Comparison of ENCODE assay signal across 1 cellular context in genomic region chr19:48637449-48637947, GRCh38.
TF ChIP-seq lines count a peak whose summit lies in the region.

No MANE protein-coding gene starts in this region.

TF ChIP-seq in K562, 482 proteins besides CTCF, POLR2A, EP300 and RAD21 (continued from another document and continues in another):
- TF ChIP-seq CHD7 (IDR thresholded peaks at IDR 0.05; ENCODE audit: low read depth, low read length) (no peak), L3MBTL2 (IDR thresholded peaks at IDR 0.05) (peak; percentile 99), PCBP2 (IDR thresholded peaks at IDR 0.05; ENCODE audit: low read depth, low read length, poor library complexity, severe bottlenecking) (no peak), CTCFL (IDR thresholded peaks at IDR 0.05; ENCODE audit: borderline replicate concordance, insufficient read depth, low read depth, low read length, poor library complexity, severe bottlenecking) (peak; percentile 86), MYC (IDR thresholded peaks at IDR 0.05; ENCODE audit: low read depth, low read length) (peak; percentile 97), MYC (CRISPR knock-in tag; IDR thresholded peaks at IDR 0.05; ENCODE audit: borderline replicate concordance, low read depth) (peak; percentile 63; the same call in 1 of the 2 replicates), PHF8 (IDR thresholded peaks at IDR 0.05; ENCODE audit: borderline replicate concordance, low read length) (no peak), CREB3L1 (IDR thresholded peaks at IDR 0.05; ENCODE audit: borderline replicate concordance, low read depth) (peak; percentile 62; the same call in 1 of the 2 replicates), ZMIZ1 (IDR thresholded peaks at IDR 0.05; ENCODE audit: low read depth in 2 of 2, low read length in 2 of 2) (no peak), STAT6 (CRISPR knock-in tag; IDR thresholded peaks at IDR 0.05) (0 out of 2 replicates have a peak, but pooled peaks have one; percentile 62), ZC3H8 (IDR thresholded peaks at IDR 0.05) (no peak), PCBP1 (IDR thresholded peaks at IDR 0.05; ENCODE audit: low read depth, low read length, poor library complexity, severe bottlenecking) (no peak), SMAD2 (IDR thresholded peaks at IDR 0.05; ENCODE audit: low read depth, low read length) (no peak), YBX1 (IDR thresholded peaks at IDR 0.05) (no peak), CEBPG (CRISPR knock-in tag; IDR thresholded peaks at IDR 0.05) (peak; percentile 39; the same call in 1 of the 2 replicates), CEBPG (tag; conservative IDR thresholded peaks at IDR 0.05 in 1 of 2, IDR thresholded peaks at IDR 0.05 in 1 of 2) (no peak), NCOA1 (IDR thresholded peaks at IDR 0.05; ENCODE audit: low read depth) (no peak; the same call in 1 of the 2 replicates), JUN (IDR thresholded peaks at IDR 0.05; ENCODE audit: borderline replicate concordance, low read depth, low read length) (peak; percentile 61; the same call in 1 of the 2 replicates), JUN (CRISPR knock-in tag; IDR thresholded peaks at IDR 0.05; ENCODE audit: borderline replicate concordance) (no peak; the same call in 1 of the 2 replicates), KLF1 (tag; IDR thresholded peaks at IDR 0.05) (no peak), CUX1 (CRISPR knock-in tag; IDR thresholded peaks at IDR 0.05) (no peak), DPF2 (IDR thresholded peaks at IDR 0.05) (no peak; the same call in 1 of the 2 replicates), ZFP1 (CRISPR knock-in tag; IDR thresholded peaks at IDR 0.05) (no peak)
